In the genomic region with DNA sequence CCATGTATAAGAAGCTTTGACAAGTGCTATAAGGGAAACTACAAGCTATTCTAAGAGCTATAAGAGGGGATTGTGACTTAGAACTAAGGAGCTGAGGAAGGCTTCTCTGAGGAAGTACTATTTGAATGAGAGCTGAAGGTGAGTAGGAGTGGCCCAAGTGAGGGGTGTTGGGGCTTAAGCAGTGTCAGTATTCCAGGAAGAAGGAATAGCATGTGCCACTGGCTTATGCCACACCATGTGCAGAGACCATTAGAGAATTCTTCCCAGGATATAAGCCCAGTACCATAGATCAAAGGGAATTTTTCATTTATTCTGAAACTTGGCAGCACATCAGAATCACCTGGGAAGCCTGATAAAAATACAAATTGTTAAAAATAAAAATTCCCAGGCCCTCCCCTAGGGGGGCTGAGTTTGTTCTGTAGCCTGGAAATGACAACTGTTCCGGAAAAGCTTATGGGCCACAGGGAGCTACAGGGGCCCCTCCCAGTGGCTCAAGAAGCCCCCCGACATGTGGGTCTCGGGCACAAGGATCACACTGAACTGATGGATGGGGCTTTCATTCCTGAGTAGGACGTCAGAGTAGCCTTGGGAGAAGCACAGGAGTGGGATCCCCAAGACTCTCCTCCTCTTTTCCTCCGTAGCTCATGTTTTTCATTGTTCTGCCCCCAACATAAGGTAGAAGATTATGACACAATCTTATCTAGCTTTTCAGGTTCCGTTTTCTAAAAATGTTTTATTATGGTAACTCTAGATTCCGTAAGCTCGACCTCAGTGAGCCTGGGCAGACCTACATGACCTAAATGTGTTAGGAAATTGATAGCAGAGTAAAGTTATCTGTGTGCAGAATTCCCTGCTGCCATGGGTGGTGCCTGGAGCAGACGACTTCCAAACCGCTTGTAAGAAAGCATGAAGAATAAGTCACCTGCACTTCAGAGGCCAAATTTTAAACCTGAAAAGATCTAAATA, we compare ENCODE assay signal across 10 cellular contexts.
DNase-seq lines count a peak whose midpoint lies in the region; ATAC-seq and TF ChIP-seq lines count a peak whose summit lies in the region.
"Had no signal": no experiment of that assay in that cellular context is flagged by ENCODE, and none has a peak within 500 bp of the region (broad histone marks: within the 10 kb centered on the region; RNA-seq: fewer than 3 reads in every experiment).

No MANE protein-coding gene starts in this region.

- no peaks in the 10 kb centered on the region for H3K9me3 ChIP-seq in mucosa of descending colon

- no peak for DNase-seq in Right ventricle myocardium superior
- no peak for DNase-seq in cardiac septum (ENCODE audit: low spot score)
- DNase-seq in mucosa of descending colon, result no peak
- no peak for DNase-seq in NCI-H187 treated with DMSO at 0.1 percent for 48 hours (lab: John Stamatoyannopoulos, UW)
- no peak for DNase-seq in NCI-H2227 (lab: John Stamatoyannopoulos, UW; ENCODE audit: unreplicated experiment)
- DNase-seq: dermis blood vessel endothelial cell, H7 had no signal

- no peak overlapping the region for H3K4me3 ChIP-seq in mucosa of descending colon

- intact Hi-C loops in Right ventricle myocardium superior (cut with DNase I), result no loop called here
- intact Hi-C loops in cardiac septum (cut with DNase I), result loop anchor here (2.0 kb wide), 1 partner anchor 25 kb away; no protein-coding TSS in a partner anchor
- intact Hi-C loops in mucosa of descending colon (cut with DNase I, micrococcal nuclease), result no loop called here

- ATAC-seq in Right ventricle myocardium superior (ENCODE audit: poor library complexity) (peak; percentile 34), mucosa of descending colon (peak; percentile 15), HG03135 (IDR thresholded peaks at IDR 0.05; ENCODE audit: unreplicated experiment) (no peak), GM19467 (IDR thresholded peaks at IDR 0.05; ENCODE audit: unreplicated experiment) (no peak)

- peaks cover 42% of the 10 kb centered on the region for H3K4me1 ChIP-seq in mucosa of descending colon (ENCODE audit: low read depth)

- H3K27ac ChIP-seq in angular gyrus (ENCODE audit: low read depth, low read length), result peak overlapping the region; percentile 34

- H3K36me3 ChIP-seq in mucosa of descending colon (ENCODE audit: low read depth), result no peaks in the 10 kb centered on the region

- no peak for TF ChIP-seq CTCF in mucosa of descending colon (IDR thresholded peaks at IDR 0.05)

Comparison
In these comparisons a context has a peak if more than half of its experiments do, and no peak if none do; other contexts are left out.
1. ATAC-seq: peak in Right ventricle myocardium superior (single experiment) and mucosa of descending colon (single experiment); none in HG03135 (single experiment) and GM19467 (single experiment).